8 cellular contexts compared by ENCODE assay signal in the genomic region with DNA sequence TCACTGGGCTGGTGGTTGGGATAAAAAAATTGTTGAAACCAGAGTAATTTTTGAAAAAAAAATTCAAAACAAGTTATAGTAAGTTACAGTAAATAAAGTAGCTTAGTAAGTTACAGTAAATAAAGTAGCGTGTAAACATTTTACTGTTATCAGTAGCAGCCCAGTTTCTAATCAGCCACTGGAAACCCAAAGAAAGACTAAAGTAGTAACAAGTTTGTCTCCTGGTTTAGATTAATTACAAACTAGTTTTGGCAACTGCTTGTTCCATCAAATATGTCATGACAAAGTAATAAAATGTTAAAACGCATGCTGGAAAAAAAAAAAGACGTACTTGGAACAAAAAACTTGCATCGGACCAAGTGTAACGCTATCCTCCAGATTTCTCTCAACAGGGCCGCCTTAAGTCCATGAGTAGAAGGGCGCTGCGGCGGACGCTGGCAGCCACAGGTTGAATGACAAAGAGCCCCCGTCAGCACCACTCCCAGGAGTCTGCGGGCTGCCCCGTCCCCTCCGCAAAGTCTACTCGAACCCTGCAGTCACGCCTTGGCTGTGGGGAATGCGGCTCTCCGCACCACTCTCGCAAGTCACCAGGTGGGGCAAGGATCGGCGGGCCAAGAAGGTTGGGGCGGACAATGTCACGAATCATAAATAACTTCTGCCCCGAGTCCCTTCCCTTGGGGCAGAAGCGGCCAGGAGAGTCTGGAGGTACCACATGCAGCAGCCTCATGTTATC. TPM values are rescaled to one million over a fixed set of nuclear protein-coding genes. Genes with fewer than 3 reads are reported as not detected.
DNase-seq lines count a peak whose midpoint lies in the region; ATAC-seq and TF ChIP-seq lines count a peak whose summit lies in the region.

No MANE protein-coding gene starts in this region.

- H2BK15ac ChIP-seq in mesenchymal stem cell (ENCODE audit: low read depth, poor library complexity, severe bottlenecking) = no peak overlapping the region

- H3K9ac ChIP-seq in mesenchymal stem cell (ENCODE audit: low read length) = peak overlapping the region; percentile 92

- H3K9me3 Mint-ChIP-seq in activated CD4-positive, alpha-beta memory T cell treated with anti-CD3 and anti-CD28 coated beads, Interleukin-2, amount 10 ng/mL, durations not matched to agents 7 days and 5 days = no peaks in the 10 kb centered on the region

- H3K27me3 Mint-ChIP-seq in activated CD4-positive, alpha-beta memory T cell treated with anti-CD3 and anti-CD28 coated beads, Interleukin-2, amount 10 ng/mL, durations not matched to agents 7 days and 5 days = no peaks in the 10 kb centered on the region

- H2BK12ac ChIP-seq in mesenchymal stem cell (ENCODE audit: low read length in 2 of 2) = no peak overlapping the region

- H3K23ac ChIP-seq in mesenchymal stem cell (ENCODE audit: low read length in 2 of 2) = peak overlapping the region in 1 of 2 experiments; percentile 96

- H3K36me3 Mint-ChIP-seq in activated CD4-positive, alpha-beta memory T cell treated with anti-CD3 and anti-CD28 coated beads, Interleukin-2, amount 10 ng/mL, durations not matched to agents 7 days and 5 days (ENCODE audit: low read depth) = peaks cover 31% of the 10 kb centered on the region

- H2AK5ac ChIP-seq in mesenchymal stem cell (ENCODE audit: low read length, severe bottlenecking) = no peak overlapping the region

- H3K4me2 ChIP-seq in mesenchymal stem cell (ENCODE audit: low read length, poor library complexity, severe bottlenecking) = peak overlapping the region; percentile 91

- peak overlapping the region; percentile 99 for H3K27ac Mint-ChIP-seq in activated CD4-positive, alpha-beta memory T cell treated with anti-CD3 and anti-CD28 coated beads, Interleukin-2, amount 10 ng/mL, durations not matched to agents 7 days and 5 days

- H4K91ac ChIP-seq in mesenchymal stem cell (ENCODE audit: low read length) = no peak overlapping the region

- no peak overlapping the region for H2AFZ ChIP-seq in mesenchymal stem cell (ENCODE audit: low read depth, low read length)

- peaks cover 2% of the 10 kb centered on the region for H3K79me1 ChIP-seq in mesenchymal stem cell (replicated peaks; ENCODE audit: low read length, poor library complexity, severe bottlenecking)

- H3K9me3 ChIP-seq in AG04450 (ENCODE audit: control insufficient read depth, insufficient read depth, low read length) (peaks cover 3% of the 10 kb centered on the region; the same call in 1 of the 2 replicates), mesenchymal stem cell (ENCODE audit: control insufficient read depth, low read length) (no peaks in the 10 kb centered on the region)
- H3K9me3 ChIP-seq in effector memory CD4-positive, alpha-beta T cell (ENCODE audit: control insufficient read depth, low read length) = no peaks in the 10 kb centered on the region

- peaks cover 15% of the 10 kb centered on the region for H3K4me1 ChIP-seq in effector memory CD4-positive, alpha-beta T cell (ENCODE audit: control insufficient read depth, insufficient read depth, low read length, poor library complexity, severe bottlenecking)
- peaks cover 7% of the 10 kb centered on the region for H3K4me1 ChIP-seq in mesenchymal stem cell (ENCODE audit: control insufficient read depth, insufficient read depth, low read depth, low read length)

- POLR2A ChIA-PET in AG04450 (lab: Yijun Ruan, JAX) = interaction anchor here (0.6 to 1.0 kb wide), 4 partner anchors 37 to 118 kb away, joined by 3 to 4 read pairs (median 4); partner anchors contain the start of gene LRIG2
- POLR2A ChIA-PET in activated CD4-positive, alpha-beta memory T cell treated with anti-CD3 and anti-CD28 coated beads, Interleukin-2, amount 10 ng/mL, durations not matched to agents 7 days and 5 days (lab: Charles Lee) = interaction anchor here (0.8 to 1.8 kb wide), 8 partner anchors 11 to 118 kb away, joined by 3 to 10 read pairs (median 4); partner anchors contain the start of gene LRIG2

- no peak overlapping the region for H2BK5ac ChIP-seq in mesenchymal stem cell (ENCODE audit: low read depth, low read length, poor library complexity, severe bottlenecking)

- no peak overlapping the region for H2BK120ac ChIP-seq in mesenchymal stem cell (ENCODE audit: low read depth, low read length)

- ATAC-seq in GM18861 (IDR thresholded peaks at IDR 0.05; ENCODE audit: unreplicated experiment) (peak; percentile 13), HG03103 (IDR thresholded peaks at IDR 0.05; ENCODE audit: low read depth, unreplicated experiment) (peak; percentile 14)

- peak overlapping the region; percentile 6 to 81 for H3K4ac ChIP-seq in mesenchymal stem cell (ENCODE audit: low read depth in 1 of 2, low read length in 2 of 2)

- peak overlapping the region; percentile 81 for H3K4me3 Mint-ChIP-seq in activated CD4-positive, alpha-beta memory T cell treated with anti-CD3 and anti-CD28 coated beads, Interleukin-2, amount 10 ng/mL, durations not matched to agents 7 days and 5 days

- H4K8ac ChIP-seq in mesenchymal stem cell (ENCODE audit: low read length) = peak overlapping the region; percentile 40

- no peak for TF ChIP-seq CTCF in AG04450 (IDR thresholded peaks at IDR 0.05; ENCODE audit: low read depth, low read length)

- peak overlapping the region; percentile 95 for H3K4me3 ChIP-seq in AG04450 (ENCODE audit: low read depth, low read length)
- H3K4me3 ChIP-seq in effector memory CD4-positive, alpha-beta T cell (ENCODE audit: insufficient read depth, low read depth, low read length, poor library complexity, severe bottlenecking) = peak overlapping the region; percentile 95
- peak overlapping the region; percentile 90 to 91 for H3K4me3 ChIP-seq in mesenchymal stem cell (ENCODE audit: insufficient read depth in 1 of 2, low read depth in 1 of 2, low read length in 2 of 2)

- DNase-seq in AG04450 (ENCODE audit: low read depth, low spot score) (no peak), NCI-H510A (lab: John Stamatoyannopoulos, UW) (peak; percentile 28), mesenchymal stem cell (peak; percentile 73)
- peak; percentile 70 for DNase-seq in activated CD4-positive, alpha-beta memory T cell treated with anti-CD3 and anti-CD28 coated beads, Interleukin-2, amount 10 ng/mL, durations not matched to agents 7 days and 5 days
- DNase-seq in effector memory CD4-positive, alpha-beta T cell = peak; percentile 17 to 31 (median 26)
- DNase-seq in stimulated activated CD8-positive, alpha-beta memory T cell treated with anti-CD3 and anti-CD28 coated beads, Interleukin-2, amount 100 ng/mL, for 1 hour (ENCODE audit: low read depth in 2 of 2) = peak; percentile 8 to 12

- CTCF ChIA-PET in AG04450 (lab: Charles Lee) = interaction anchor here (0.9 to 2.3 kb wide), 6 partner anchors 18 to 239 kb away, joined by 3 to 20 read pairs (median 8); partner anchors contain the start of genes LRIG2 and PPM1J
- CTCF ChIA-PET in activated CD4-positive, alpha-beta memory T cell treated with anti-CD3 and anti-CD28 coated beads, Interleukin-2, amount 10 ng/mL, durations not matched to agents 7 days and 5 days (lab: Charles Lee) = interaction anchor here (1.2 to 2.5 kb wide), 4 partner anchors 19 to 239 kb away, joined by 3 to 15 read pairs (median 7); partner anchors contain the start of genes LRIG2 and PPM1J

- peak overlapping the region in 1 of 2 experiments; percentile 99 for H3K18ac ChIP-seq in mesenchymal stem cell (ENCODE audit: low read depth in 1 of 2, low read length in 2 of 2)

- H3K4me1 Mint-ChIP-seq in activated CD4-positive, alpha-beta memory T cell treated with anti-CD3 and anti-CD28 coated beads, Interleukin-2, amount 10 ng/mL, durations not matched to agents 7 days and 5 days = peaks cover 49% of the 10 kb centered on the region

- 1% methylated on average over 24 of the region's 25 CpGs for WGBS in mesenchymal stem cell

- H3K36me3 ChIP-seq in effector memory CD4-positive, alpha-beta T cell (ENCODE audit: control insufficient read depth, insufficient read depth, low read length) = no peaks in the 10 kb centered on the region
- H3K36me3 ChIP-seq in mesenchymal stem cell (ENCODE audit: control insufficient read depth in 1 of 2, insufficient read depth in 2 of 2, low read depth in 1 of 2, low read length in 2 of 2) = peaks cover 0 to under 1% of the 10 kb centered on the region in 2 experiments

- H3K27ac ChIP-seq in AG04450 (ENCODE audit: low read depth, low read length) = peak overlapping the region; percentile 89
- peak overlapping the region; percentile 89 for H3K27ac ChIP-seq in effector memory CD4-positive, alpha-beta T cell (ENCODE audit: insufficient read depth, low read length, poor library complexity, severe bottlenecking)
- H3K27ac ChIP-seq in mesenchymal stem cell (ENCODE audit: low read length, poor library complexity, severe bottlenecking) = peak overlapping the region; percentile 71

- H3K27me3 ChIP-seq in AG04450 (ENCODE audit: control insufficient read depth, insufficient read depth, low read length) (no peaks in the 10 kb centered on the region), mesenchymal stem cell (ENCODE audit: control insufficient read depth in 1 of 2, insufficient read depth in 1 of 2, low read length in 2 of 2) (no peaks in the 10 kb centered on the region)
- no peaks in the 10 kb centered on the region for H3K27me3 ChIP-seq in effector memory CD4-positive, alpha-beta T cell (replicated peaks; ENCODE audit: control insufficient read depth, insufficient read depth, low read length, poor library complexity, severe bottlenecking)

- H3K14ac ChIP-seq in mesenchymal stem cell (ENCODE audit: low read length in 2 of 2) = peak overlapping the region in 1 of 2 experiments; percentile 96

RNA-seq across cellular contexts. Expression of gene SLC16A1, which starts 0.9 kb away (rescaled TPM):
- polyA plus RNA-seq in AG04450 (2011; rRNA removed) = 62.1 and 78.7 TPM in 2 replicates
- polyA minus RNA-seq in AG04450 (2011; rRNA and poly(A)+ RNA removed) = 116 and 136 TPM in 2 replicates
- total RNA-seq in activated CD4-positive, alpha-beta memory T cell treated with anti-CD3 and anti-CD28 coated beads, Interleukin-2, amount 10 ng/mL, durations not matched to agents 7 days and 5 days = 10 to 100 TPM; 59.0 to 61.4 TPM
- polyA plus RNA-seq in mesenchymal stem cell (2013, experiment 1 of 2) = 35.0 TPM
- 35.9 TPM for polyA plus RNA-seq in mesenchymal stem cell (2013, experiment 2 of 2)
